12 cellular contexts compared by ENCODE assay signal in the genomic region with DNA sequence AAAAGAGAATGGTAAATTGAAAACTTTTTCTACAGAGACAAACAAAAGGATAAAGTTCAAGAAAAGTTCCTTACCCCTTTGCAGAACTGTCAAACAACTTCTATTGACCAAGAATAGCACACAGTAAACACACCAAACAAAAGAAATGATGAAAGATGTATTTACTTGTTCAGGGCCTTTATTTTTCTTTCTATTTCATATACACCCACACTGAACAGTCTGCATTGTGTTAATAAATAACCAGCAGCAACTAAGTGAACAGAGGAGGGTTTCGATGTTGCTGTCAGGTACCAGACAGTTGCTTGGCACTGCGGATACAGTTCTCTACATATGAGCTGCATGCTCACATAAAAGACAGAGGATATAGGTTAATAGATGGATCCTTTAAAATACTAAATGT.
"Had no signal": no experiment of that assay in that cellular context is flagged by ENCODE, and none has a peak within 500 bp of the region (broad histone marks: within the 10 kb centered on the region; RNA-seq: fewer than 3 reads in every experiment).

No MANE protein-coding gene starts in this region.

- FAIRE-seq: urothelium cell line had no signal

- ATAC-seq: gastrocnemius medialis, right cardiac atrium had no signal

- DNase-seq: activated B cell treated with CpG ODN at 0.5 μM for 24 hours; activated CD4-positive, alpha-beta T cell treated with anti-CD3 and anti-CD28 coated beads, Interleukin-2, amount 10 ng/mL, durations not matched to agents 24 days and 14 days; activated CD8-positive, alpha-beta memory T cell treated with anti-CD3 and anti-CD28 coated beads for 24 hours; activated naive CD4-positive, alpha-beta T cell treated with anti-CD3 and anti-CD28 coated beads, Interleukin-2, amount 50 U/mL, for 16 hours; adrenal gland; caudate nucleus; effector CD4-positive, alpha-beta T cell; gastrocnemius medialis; midbrain; naive B cell; right cardiac atrium had no signal
